20 cellular contexts compared by ENCODE assay signal in the genomic region with DNA sequence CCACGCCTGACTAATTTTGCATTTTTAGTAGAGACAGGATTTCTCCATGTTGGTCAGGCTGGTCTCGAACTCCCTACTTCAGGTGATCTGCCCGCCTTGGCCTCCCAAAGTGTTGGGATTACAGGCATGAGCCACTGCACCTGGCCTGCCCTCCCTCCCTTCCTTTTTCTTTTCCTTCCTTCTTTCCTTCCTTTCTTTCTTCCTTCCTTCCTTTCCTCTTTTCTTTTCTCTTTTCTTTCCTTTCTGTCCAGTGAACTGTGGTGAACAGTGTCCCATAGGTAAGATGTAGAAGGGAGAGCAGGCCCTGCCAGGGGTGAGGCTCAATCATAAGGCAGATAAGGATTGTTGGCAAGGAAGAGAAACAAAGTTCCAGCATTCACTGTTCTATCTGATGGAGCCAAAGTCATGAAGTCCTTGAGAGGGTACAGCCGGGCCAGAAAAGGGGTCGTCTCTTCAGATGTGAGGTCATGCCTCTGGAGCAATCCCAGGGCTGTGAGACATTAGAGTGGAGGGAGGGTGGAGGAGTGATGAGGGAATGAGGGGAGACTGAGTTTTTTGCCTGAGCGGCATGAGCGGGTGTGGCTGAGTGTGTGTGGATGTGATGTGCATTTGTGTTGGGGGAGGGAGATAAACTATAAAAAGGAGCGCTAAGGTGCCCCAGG. TPM values are rescaled to one million over a fixed set of nuclear protein-coding genes. Genes with fewer than 3 reads are reported as not detected.
A peak's percentile ranks its signal among the peaks of the same experiment; 100 is the strongest.
DNase-seq lines count a peak whose midpoint lies in the region; ATAC-seq and TF ChIP-seq lines count a peak whose summit lies in the region.
"Had no signal": no experiment of that assay in that cellular context is flagged by ENCODE, and none has a peak within 500 bp of the region (broad histone marks: within the 10 kb centered on the region; RNA-seq: fewer than 3 reads in every experiment).

No MANE protein-coding gene starts in this region.

- H3K27me3 Mint-ChIP-seq in activated CD4-positive, alpha-beta T cell treated with anti-CD3 and anti-CD28 coated beads, Interleukin-2, amount 10 ng/mL, durations not matched to agents 24 days and 14 days, result peaks cover 1% of the 10 kb centered on the region
- no peaks in the 10 kb centered on the region; the same call in none of the 2 replicates for H3K27me3 Mint-ChIP-seq in WTC11 (ENCODE audit: low read depth)

- H3K27ac ChIP-seq in hepatocyte (no peak overlapping the region), osteoblast (ENCODE audit: low read depth, low read length) (no peak overlapping the region)
- H3K27ac ChIP-seq: 22Rv1, Peyer's patch had no signal

- H3K4me1 Mint-ChIP-seq in activated CD4-positive, alpha-beta T cell treated with anti-CD3 and anti-CD28 coated beads, Interleukin-2, amount 10 ng/mL, durations not matched to agents 24 days and 14 days, result peaks cover 26% of the 10 kb centered on the region
- H3K4me1 Mint-ChIP-seq in WTC11, result peaks cover 38% of the 10 kb centered on the region

- H4K20me1 ChIP-seq in hepatocyte (ENCODE audit: insufficient read depth, poor library complexity, severe bottlenecking), result peaks cover 2% of the 10 kb centered on the region
- H4K20me1 ChIP-seq in osteoblast (ENCODE audit: insufficient read depth, low read length), result peaks cover 4% of the 10 kb centered on the region

- peak overlapping the region; percentile 61 for H3K27ac Mint-ChIP-seq in activated CD4-positive, alpha-beta T cell treated with anti-CD3 and anti-CD28 coated beads, Interleukin-2, amount 10 ng/mL, durations not matched to agents 24 days and 14 days
- H3K27ac Mint-ChIP-seq in WTC11, result peak overlapping the region; percentile 70

- H3K4me1 ChIP-seq in hepatocyte (ENCODE audit: insufficient read depth) (peaks cover 11% of the 10 kb centered on the region), osteoblast (ENCODE audit: insufficient read depth, low read length) (peaks cover 6% of the 10 kb centered on the region)

- ATAC-seq in WTC11 (no peak), GM21576 (IDR thresholded peaks at IDR 0.05; ENCODE audit: unreplicated experiment) (no peak), HG02840 (IDR thresholded peaks at IDR 0.05; ENCODE audit: low FRiP score, unreplicated experiment) (no peak)
- ATAC-seq: Right ventricle myocardium inferior had no signal

- POLR2A ChIA-PET in WTC11 (lab: Charles Lee), result interaction anchor here (0.7 to 0.9 kb wide), 2 partner anchors 10 to 15 kb away, joined by 3 to 5 read pairs; partner anchors contain the start of genes LAG3 and PTMS

- H3K4me2 ChIP-seq in hepatocyte (no peak overlapping the region), osteoblast (ENCODE audit: insufficient read depth, low read length) (no peak overlapping the region)

- no peaks in the 10 kb centered on the region for H3K27me3 ChIP-seq in hepatocyte
- H3K27me3 ChIP-seq in osteoblast (ENCODE audit: insufficient read depth, low read length), result no peaks in the 10 kb centered on the region
- H3K27me3 ChIP-seq: BE2C, Peyer's patch had no signal

- no peaks in the 10 kb centered on the region for H3K9me2 ChIP-seq in hepatocyte (replicated peaks; ENCODE audit: insufficient read depth)

- H3K9me3 ChIP-seq in hepatocyte (ENCODE audit: low read depth) (no peaks in the 10 kb centered on the region), osteoblast (ENCODE audit: low read depth, low read length) (no peaks in the 10 kb centered on the region)
- H3K9me3 ChIP-seq: BE2C, Peyer's patch had no signal

- no peak overlapping the region for H2AFZ ChIP-seq in hepatocyte
- no peak overlapping the region for H2AFZ ChIP-seq in osteoblast (ENCODE audit: low read length)

- CTCF ChIA-PET in WTC11 (lab: Charles Lee), result interaction anchor here (0.6 to 7.7 kb wide), 5 partner anchors 11 to 192 kb away, joined by 3 to 234 read pairs (median 5); partner anchors contain the start of genes LAG3 and PTMS

- H3K36me3 ChIP-seq in hepatocyte (replicated peaks; ENCODE audit: insufficient read depth, low read depth), result no peaks in the 10 kb centered on the region
- no peaks in the 10 kb centered on the region for H3K36me3 ChIP-seq in osteoblast (ENCODE audit: insufficient read depth, low read length)
- H3K36me3 ChIP-seq: BE2C, Peyer's patch had no signal

- H3K9me3 Mint-ChIP-seq in activated CD4-positive, alpha-beta T cell treated with anti-CD3 and anti-CD28 coated beads, Interleukin-2, amount 10 ng/mL, durations not matched to agents 24 days and 14 days, result no peaks in the 10 kb centered on the region
- H3K9me3 Mint-ChIP-seq in WTC11, result no peaks in the 10 kb centered on the region

- no peak for DNase-seq in activated CD4-positive, alpha-beta T cell treated with anti-CD3 and anti-CD28 coated beads, Interleukin-2, amount 10 ng/mL, durations not matched to agents 24 days and 14 days
- no peak for DNase-seq in activated CD4-positive, alpha-beta T cell treated with anti-CD3 and anti-CD28 coated beads, Interleukin-2, amount 50 U/mL, for 48 hours
- DNase-seq in WTC11 (ENCODE audit: low spot score) (no peak), hepatocyte (ENCODE audit: low spot score) (peak; percentile 4), osteoblast (ENCODE audit: insufficient read length, low spot score, missing footprints) (peak; percentile 23), CD1c-positive myeloid dendritic cell (ENCODE audit: extremely low spot score) (no peak)
- DNase-seq: BE2C, DND-41, GDM1, Kasumi-1, MM.1S, NCI-H1092 treated with DMSO at 0.1 percent for 48 hours, NCI-H2081 treated with DMSO at 0.1 percent for 48 hours, NCI-H2227 treated with DMSO at 0.1 percent for 48 hours, NCI-H524, Peyer's patch had no signal

- TF ChIP-seq CTCF in WTC11 (IDR thresholded peaks at IDR 0.05) (no peak), hepatocyte (IDR thresholded peaks at IDR 0.05; ENCODE audit: poor library complexity) (no peak), osteoblast (IDR thresholded peaks at IDR 0.05; ENCODE audit: extremely low read depth, low read depth, low read length) (no peak)

- peaks cover 6% of the 10 kb centered on the region for H3K79me2 ChIP-seq in hepatocyte
- H3K79me2 ChIP-seq in osteoblast (ENCODE audit: insufficient read depth, low read length), result peaks cover 7% of the 10 kb centered on the region

- H3K4me3 ChIP-seq in hepatocyte, result no peak overlapping the region
- H3K4me3 ChIP-seq in osteoblast (ENCODE audit: insufficient read depth, low read length), result no peak overlapping the region
- H3K4me3 ChIP-seq: Peyer's patch had no signal

- H3K4me3 Mint-ChIP-seq in activated CD4-positive, alpha-beta T cell treated with anti-CD3 and anti-CD28 coated beads, Interleukin-2, amount 10 ng/mL, durations not matched to agents 24 days and 14 days, result no peak overlapping the region
- no peak overlapping the region for H3K4me3 Mint-ChIP-seq in WTC11

- intact Hi-C loops in activated CD4-positive, alpha-beta T cell treated with anti-CD3 and anti-CD28 coated beads, Interleukin-2, amount 10 ng/mL, durations not matched to agents 24 days and 14 days (cut with micrococcal nuclease), result no loop called here

- WGBS in hepatocyte (ENCODE audit: low lambda C conversion rate, missing lambda C conversion rate), result 80% methylated on average over 8 of the region's 8 CpGs

- peaks cover 2% of the 10 kb centered on the region for H3K36me3 Mint-ChIP-seq in activated CD4-positive, alpha-beta T cell treated with anti-CD3 and anti-CD28 coated beads, Interleukin-2, amount 10 ng/mL, durations not matched to agents 24 days and 14 days (ENCODE audit: low read depth)
- H3K36me3 Mint-ChIP-seq in WTC11, result no peaks in the 10 kb centered on the region

TF ChIP-seq in WTC11, 78 proteins besides CTCF, POLR2A, EP300 and RAD21 (continues in another document):
- TF ChIP-seq MAX (CRISPR knock-in tag; IDR thresholded peaks at IDR 0.05), result no peak
- TF ChIP-seq NR1H2 (CRISPR knock-in tag; IDR thresholded peaks at IDR 0.05), result no peak
- TF ChIP-seq, protein P1, sequence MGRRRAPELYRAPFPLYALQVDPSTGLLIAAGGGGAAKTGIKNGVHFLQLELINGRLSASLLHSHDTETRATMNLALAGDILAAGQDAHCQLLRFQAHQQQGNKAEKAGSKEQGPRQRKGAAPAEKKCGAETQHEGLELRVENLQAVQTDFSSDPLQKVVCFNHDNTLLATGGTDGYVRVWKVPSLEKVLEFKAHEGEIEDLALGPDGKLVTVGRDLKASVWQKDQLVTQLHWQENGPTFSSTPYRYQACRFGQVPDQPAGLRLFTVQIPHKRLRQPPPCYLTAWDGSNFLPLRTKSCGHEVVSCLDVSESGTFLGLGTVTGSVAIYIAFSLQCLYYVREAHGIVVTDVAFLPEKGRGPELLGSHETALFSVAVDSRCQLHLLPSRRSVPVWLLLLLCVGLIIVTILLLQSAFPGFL (CRISPR knock-in tag; IDR thresholded peaks at IDR 0.05; ENCODE audit: borderline replicate concordance), result no peak
- no peak for TF ChIP-seq OVOL2 (CRISPR knock-in tag; IDR thresholded peaks at IDR 0.05; ENCODE audit: borderline replicate concordance)
- no peak for TF ChIP-seq CREM (CRISPR knock-in tag; IDR thresholded peaks at IDR 0.05)

RNA-seq across cellular contexts. Expression of gene MLF2, which starts 4.2 kb away (rescaled TPM):
- total RNA-seq in activated CD4-positive, alpha-beta T cell treated with anti-CD3 and anti-CD28 coated beads, Interleukin-2, amount 10 ng/mL, durations not matched to agents 24 days and 14 days, result 163 and 180 TPM in 2 replicates
- total RNA-seq in WTC11 (2021) (226 to 236 TPM (median 229 TPM) in 3 replicates), hepatocyte (210 and 241 TPM in 2 replicates), osteoblast (118 and 138 TPM in 2 replicates)
- 508 and 535 TPM in 2 replicates for polyA plus RNA-seq in hepatocyte

RNA-seq across cellular contexts. Expression of gene PTMS, which starts 9.0 kb away (rescaled TPM):
- total RNA-seq in activated CD4-positive, alpha-beta T cell treated with anti-CD3 and anti-CD28 coated beads, Interleukin-2, amount 10 ng/mL, durations not matched to agents 24 days and 14 days, result 245 and 267 TPM in 2 replicates
- total RNA-seq in WTC11 (2021) (370 to 539 TPM (median 525 TPM) in 3 replicates), hepatocyte (179 and 180 TPM in 2 replicates), osteoblast (70.4 and 72.7 TPM in 2 replicates)
- 282 and 315 TPM in 2 replicates for polyA plus RNA-seq in hepatocyte

RNA-seq across cellular contexts. Expression of gene LAG3, which starts 15.2 kb away (rescaled TPM):
- 253 and 269 TPM in 2 replicates for total RNA-seq in activated CD4-positive, alpha-beta T cell treated with anti-CD3 and anti-CD28 coated beads, Interleukin-2, amount 10 ng/mL, durations not matched to agents 24 days and 14 days
- total RNA-seq in WTC11 (2021) (2.4 to 2.6 TPM (median 2.6 TPM) in 3 replicates), hepatocyte (0.52 and 0.70 TPM in 2 replicates), osteoblast (not detected in 2 replicates)
- 0.91 and 1.2 TPM in 2 replicates for polyA plus RNA-seq in hepatocyte

RNA-seq across cellular contexts. Expression of gene CD4, which starts 32.2 kb away (rescaled TPM):
- total RNA-seq in activated CD4-positive, alpha-beta T cell treated with anti-CD3 and anti-CD28 coated beads, Interleukin-2, amount 10 ng/mL, durations not matched to agents 24 days and 14 days, result 264 and 271 TPM in 2 replicates
- 2.5 to 3.3 TPM (median 2.7 TPM) in 3 replicates for total RNA-seq in WTC11 (2021)
- total RNA-seq in hepatocyte, result 2.4 and 2.7 TPM in 2 replicates
- polyA plus RNA-seq in hepatocyte, result 2.7 and 6.4 TPM in 2 replicates
- 10.9 and 15.0 TPM in 2 replicates for total RNA-seq in osteoblast

RNA-seq across cellular contexts. Expression of gene COPS7A, which starts 33.3 kb away (rescaled TPM):
- 39.5 and 44.8 TPM in 2 replicates for total RNA-seq in activated CD4-positive, alpha-beta T cell treated with anti-CD3 and anti-CD28 coated beads, Interleukin-2, amount 10 ng/mL, durations not matched to agents 24 days and 14 days
- 41.2 to 43.8 TPM (median 41.4 TPM) in 3 replicates for total RNA-seq in WTC11 (2021)
- 46.9 and 56.7 TPM in 2 replicates for total RNA-seq in hepatocyte
- polyA plus RNA-seq in hepatocyte, result 65.2 and 73.6 TPM in 2 replicates
- total RNA-seq in osteoblast, result 91.9 and 98.8 TPM in 2 replicates

Comparison
In these comparisons a context has a peak if more than half of its experiments do, and no peak if none do; other contexts are left out.
1. DNase-seq: peak in hepatocyte (single experiment) and osteoblast (single experiment); none in activated CD4-positive, alpha-beta T cell treated with anti-CD3 and anti-CD28 coated beads, Interleukin-2, amount 10 ng/mL, durations not matched to agents 24 days and 14 days (single experiment), activated CD4-positive, alpha-beta T cell treated with anti-CD3 and anti-CD28 coated beads, Interleukin-2, amount 50 U/mL, for 48 hours (0 of 2), WTC11 (single experiment) and CD1c-positive myeloid dendritic cell (single experiment).
2. RNA of gene LAG3, which starts 15.2 kb away (total RNA-seq): 253 to 269 TPM in activated CD4-positive, alpha-beta T cell treated with anti-CD3 and anti-CD28 coated beads, Interleukin-2, amount 10 ng/mL, durations not matched to agents 24 days and 14 days; 2.4 to 2.6 TPM in WTC11, 0.52 to 0.70 TPM in hepatocyte and not detected in osteoblast; every median in the first group is over 10 times any median in the second.